8 cellular contexts compared by ENCODE assay signal in the genomic region with DNA sequence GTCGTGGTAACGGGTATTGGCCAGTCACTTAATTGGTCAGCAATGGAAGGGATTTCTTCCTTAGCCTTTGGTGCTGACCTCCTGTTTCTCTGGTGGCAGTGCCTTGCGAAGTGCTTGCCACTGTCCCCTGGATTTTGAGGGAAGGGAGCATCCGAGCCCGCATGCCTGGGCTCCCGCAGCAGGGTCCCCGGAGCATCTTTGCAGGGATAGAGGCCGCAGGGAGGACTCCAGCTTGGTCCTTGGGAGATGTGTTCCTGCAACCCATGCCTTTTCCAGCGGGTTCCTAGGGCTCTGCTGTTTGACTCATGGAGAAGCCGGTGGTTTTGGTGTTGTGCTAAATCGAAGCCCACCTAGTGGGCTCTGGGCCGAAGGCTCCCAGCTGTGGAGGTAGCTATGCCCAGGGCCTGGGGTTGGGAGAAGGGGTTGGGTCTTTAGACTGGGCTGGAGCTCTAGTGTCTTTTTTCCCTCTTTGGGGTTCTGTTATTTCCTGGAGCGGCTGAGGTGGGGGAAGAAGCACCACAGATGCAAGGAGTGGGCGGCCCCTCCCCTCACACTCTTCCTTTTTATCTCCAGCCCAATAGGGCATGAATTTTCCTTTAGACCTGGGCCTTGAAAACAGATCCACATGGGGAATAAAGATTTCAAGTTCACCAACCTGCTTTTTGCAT. TPM values are rescaled to one million over a fixed set of nuclear protein-coding genes. Genes with fewer than 3 reads are reported as not detected.
DNase-seq lines count a peak whose midpoint lies in the region; ATAC-seq, FAIRE-seq and TF ChIP-seq lines count a peak whose summit lies in the region.

No MANE protein-coding gene starts in this region.

- POLR2A ChIA-PET in CD8-positive, alpha-beta T cell (lab: Charles Lee), result interaction anchor here (1.0 to 11.4 kb wide), 9 partner anchors 9 to 64 kb away, joined by 3 to 116 read pairs (median 8); a partner anchor contains a TSS

- no peaks in the 10 kb centered on the region for H3K79me2 ChIP-seq in osteoblast (ENCODE audit: insufficient read depth, low read length)

- no peaks in the 10 kb centered on the region for H3K9me3 Mint-ChIP-seq in CD8-positive, alpha-beta T cell

- peak overlapping the region; percentile 89 for H3K4me3 Mint-ChIP-seq in CD8-positive, alpha-beta T cell

- FAIRE-seq in GM12892 (lab: Jason Lieb, UNC), result no peak

- H2AFZ ChIP-seq in osteoblast (ENCODE audit: low read length), result peak overlapping the region; percentile 90

- peak overlapping the region; percentile 63 for H3K4me3 ChIP-seq in CD8-positive, alpha-beta T cell (ENCODE audit: low read depth, low read length)
- peak overlapping the region; percentile 51 for H3K4me3 ChIP-seq in SJSA1
- H3K4me3 ChIP-seq in esophagus muscularis mucosa, result peak overlapping the region; percentile 75 to 92 (median 84)
- H3K4me3 ChIP-seq in osteoblast (ENCODE audit: insufficient read depth, low read length), result peak overlapping the region; percentile 76

- no peaks in the 10 kb centered on the region for H3K9me3 ChIP-seq in CD8-positive, alpha-beta T cell (ENCODE audit: low read length)
- H3K9me3 ChIP-seq in SJSA1 (replicated peaks) (no peaks in the 10 kb centered on the region), esophagus muscularis mucosa (no peaks in the 10 kb centered on the region), osteoblast (ENCODE audit: low read depth, low read length) (no peaks in the 10 kb centered on the region)

- no peak for DNase-seq in CD8-positive, alpha-beta T cell
- DNase-seq in SJSA1 (ENCODE audit: low read depth in 1 of 2, low spot score in 2 of 2) (no peak), esophagus muscularis mucosa (ENCODE audit: extremely low spot score) (no peak), osteoblast (ENCODE audit: insufficient read length, low spot score, missing footprints) (peak; percentile 55), GM12892 (ENCODE audit: insufficient read length) (no peak), mesenteric fat pad (ENCODE audit: low spot score) (no peak)
- no peak for DNase-seq in activated CD4-positive, CD25-positive, alpha-beta regulatory T cell treated with anti-CD3 and anti-CD28 coated beads, Interleukin-2, amount 50 U/mL, for 72 hours

- CTCF ChIA-PET in CD8-positive, alpha-beta T cell (lab: Charles Lee), result interaction anchor here (0.6 to 2.8 kb wide), 17 partner anchors 9 to 184 kb away, joined by 3 to 17 read pairs (median 4); a partner anchor contains a TSS

- no peaks in the 10 kb centered on the region for H4K20me1 ChIP-seq in osteoblast (ENCODE audit: insufficient read depth, low read length)

- peaks cover 75% of the 10 kb centered on the region for H3K4me1 ChIP-seq in CD8-positive, alpha-beta T cell (ENCODE audit: insufficient read depth, low read length)
- peaks cover 46% of the 10 kb centered on the region for H3K4me1 ChIP-seq in SJSA1 (replicated peaks)
- peaks cover 28 to 47% (median 37%) of the 10 kb centered on the region in 4 donors for H3K4me1 ChIP-seq in esophagus muscularis mucosa
- H3K4me1 ChIP-seq in osteoblast (ENCODE audit: insufficient read depth, low read length), result peaks cover 39% of the 10 kb centered on the region

- intact Hi-C loops in CD8-positive, alpha-beta T cell (cut with DNase I, micrococcal nuclease), result loop anchor here (2.0 kb wide), 3 partner anchors 16 to 26 kb away; no protein-coding TSS in a partner anchor
- intact Hi-C loops in esophagus muscularis mucosa (cut with DNase I), result no loop called here

- peaks cover 75% of the 10 kb centered on the region for H3K4me1 Mint-ChIP-seq in CD8-positive, alpha-beta T cell (ENCODE audit: low read depth)

- H3K4me2 ChIP-seq in osteoblast (ENCODE audit: insufficient read depth, low read length), result peak overlapping the region; percentile 93

- H3K36me3 Mint-ChIP-seq in CD8-positive, alpha-beta T cell, result peaks cover 42% of the 10 kb centered on the region

- no peak for TF ChIP-seq CTCF in CD8-positive, alpha-beta T cell (IDR thresholded peaks at IDR 0.05)
- TF ChIP-seq CTCF in esophagus muscularis mucosa (IDR thresholded peaks at IDR 0.05), result no peak
- TF ChIP-seq CTCF in osteoblast (IDR thresholded peaks at IDR 0.05; ENCODE audit: extremely low read depth, low read depth, low read length), result no peak

- H3K27me3 Mint-ChIP-seq in CD8-positive, alpha-beta T cell (ENCODE audit: low read depth), result no peaks in the 10 kb centered on the region

- ATAC-seq in CD8-positive, alpha-beta T cell, result no peak
- no peak for ATAC-seq in GM19035 (IDR thresholded peaks at IDR 0.05; ENCODE audit: unreplicated experiment)

- H3K27me3 ChIP-seq in CD8-positive, alpha-beta T cell (ENCODE audit: insufficient read depth, low read length), result no peaks in the 10 kb centered on the region
- H3K27me3 ChIP-seq in SJSA1 (replicated peaks), result no peaks in the 10 kb centered on the region
- H3K27me3 ChIP-seq in esophagus muscularis mucosa, result no peaks in the 10 kb centered on the region
- no peaks in the 10 kb centered on the region for H3K27me3 ChIP-seq in osteoblast (ENCODE audit: insufficient read depth, low read length)

- TF ChIP-seq EP300 in esophagus muscularis mucosa (IDR thresholded peaks at IDR 0.05), result no peak

- peak overlapping the region; percentile 93 for H3K27ac Mint-ChIP-seq in CD8-positive, alpha-beta T cell

- TF ChIP-seq POLR2A in esophagus muscularis mucosa (IDR thresholded peaks at IDR 0.05; ENCODE audit: low read depth), result no peak
- no peak for TF ChIP-seq POLR2A in GM12892 (IDR thresholded peaks at IDR 0.05; ENCODE audit: low read depth, low read length)

- H3K36me3 ChIP-seq in CD8-positive, alpha-beta T cell (ENCODE audit: insufficient read depth, low read length), result peaks cover 20% of the 10 kb centered on the region
- peaks cover 6% of the 10 kb centered on the region for H3K36me3 ChIP-seq in SJSA1
- H3K36me3 ChIP-seq in esophagus muscularis mucosa, result peaks cover 0 to 19% (median 4%) of the 10 kb centered on the region in 4 donors
- no peaks in the 10 kb centered on the region for H3K36me3 ChIP-seq in osteoblast (ENCODE audit: insufficient read depth, low read length)

- H3K27ac ChIP-seq in CD8-positive, alpha-beta T cell (ENCODE audit: low read depth, low read length), result peak overlapping the region; percentile 42
- peak overlapping the region; percentile 59 for H3K27ac ChIP-seq in SJSA1
- H3K27ac ChIP-seq in esophagus muscularis mucosa (replicated peaks in 1 of 4), result peak overlapping the region; percentile 64 to 78 (median 74)
- H3K27ac ChIP-seq in osteoblast (ENCODE audit: low read depth, low read length), result peak overlapping the region; percentile 61

- 72% methylated on average over 10 of the region's 14 CpGs for WGBS in esophagus muscularis mucosa

RNA-seq across cellular contexts. Expression of a gene that starts 39.0 kb away (rescaled TPM):
- 100 to 1,000 TPM; 200 to 214 TPM for total RNA-seq in CD8-positive, alpha-beta T cell
- total RNA-seq in SJSA1 (2014; rRNA removed; shearing (Covaris generic)), result 9.0 and 15.7 TPM in 2 replicates
- total RNA-seq in esophagus muscularis mucosa (10 to 100 TPM in 3 of 4 donors, 1 to 10 TPM in 1; 7.9 to 30.4 (median 13.9) TPM), osteoblast (12.7 and 14.1 TPM in 2 replicates), mesenteric fat pad (14.5 TPM)
- 53.8 TPM for polyA plus RNA-seq in GM12892 (2012; ENCODE audit: missing spikeins)

Comparison
In these comparisons a context has a peak if more than half of its experiments do, and no peak if none do; other contexts are left out.
1. RNA of a gene that starts 39.0 kb away (total RNA-seq): 200 to 214 TPM in CD8-positive, alpha-beta T cell; 7.9 to 30.4 TPM in esophagus muscularis mucosa, 14.5 TPM in mesenteric fat pad (single experiment), 12.7 to 14.1 TPM in osteoblast and 9.0 to 15.7 TPM in SJSA1; every median in the first group is over 4 times any median in the second.
2. Peak in every context shown above with its lines, with median percentiles within 50 percentile points of each other: H3K27ac ChIP-seq and H3K4me3 ChIP-seq.